ENCODE assay signal across 8 cellular contexts in the genomic region with DNA sequence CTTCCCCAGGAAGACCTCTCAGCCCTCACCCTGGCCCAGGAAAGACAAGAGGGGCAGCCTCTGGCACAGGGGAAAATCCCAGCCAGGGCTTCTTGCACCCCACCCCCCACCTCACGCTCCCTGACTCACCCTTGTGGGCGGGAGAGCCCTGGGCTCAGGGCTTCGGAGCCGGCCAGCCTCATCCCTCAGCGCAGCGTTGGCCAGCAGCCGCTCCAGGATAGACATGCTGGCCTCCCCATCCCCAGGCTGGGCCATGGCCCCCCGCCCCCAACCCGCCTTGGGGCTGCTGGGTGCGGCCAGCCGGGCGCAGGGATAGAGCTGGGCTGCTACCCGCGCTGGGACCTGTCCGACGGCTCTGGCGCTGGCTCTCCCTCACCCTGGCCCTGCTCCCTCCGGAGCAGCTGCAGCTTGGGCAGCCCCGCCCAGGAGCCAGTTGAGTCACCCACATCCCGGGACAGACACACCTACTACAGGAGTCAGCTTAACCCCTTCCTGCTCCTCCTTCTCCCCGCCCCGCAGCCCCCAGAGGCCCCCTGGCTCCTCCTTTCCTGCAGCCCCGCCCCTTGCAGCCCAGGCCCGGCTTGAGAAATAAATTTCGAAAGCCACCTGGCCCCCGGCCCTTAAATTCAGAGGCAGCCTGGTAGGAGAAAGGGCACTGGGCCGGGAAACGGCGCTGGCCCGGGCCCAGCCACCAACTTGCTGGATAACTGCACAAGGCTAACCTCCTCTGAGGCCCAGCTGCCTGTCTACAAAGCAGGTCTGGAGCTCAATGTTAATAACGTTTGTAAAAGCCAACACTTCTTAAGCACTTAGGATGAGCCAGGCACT. TPM values are rescaled to one million over a fixed set of nuclear protein-coding genes. Genes with fewer than 3 reads are reported as not detected.
DNase-seq lines count a peak whose midpoint lies in the region; ATAC-seq, FAIRE-seq and TF ChIP-seq lines count a peak whose summit lies in the region.

No MANE protein-coding gene starts in this region.

- no peak for TF ChIP-seq EP300 in GM12878 (IDR thresholded peaks at IDR 0.05; ENCODE audit: borderline replicate concordance in 1 of 2, control insufficient read depth in 1 of 2, low read depth in 2 of 2, low read length in 2 of 2)
- no peak for TF ChIP-seq EP300 in sigmoid colon (IDR thresholded peaks at IDR 0.05)

- in situ Hi-C loops in GM12878 (cut with MboI) = no loop called here

- H3K27me3 ChIP-seq in DND-41 (ENCODE audit: insufficient read depth, low read length, poor library complexity) (no peaks in the 10 kb centered on the region), GM12878 (replicated peaks in 1 of 2; ENCODE audit: control insufficient read depth in 2 of 2, insufficient read depth in 2 of 2, low read length in 1 of 2) (no peaks in the 10 kb centered on the region), sigmoid colon (no peaks in the 10 kb centered on the region)

- H4K20me1 ChIP-seq in DND-41 (ENCODE audit: insufficient read depth, low read length) (no peaks in the 10 kb centered on the region; the same call in 1 of the 2 replicates), GM12878 (ENCODE audit: control insufficient read depth, insufficient read depth) (no peaks in the 10 kb centered on the region)

- TF ChIP-seq POLR2A in GM12878 (IDR thresholded peaks at IDR 0.05; ENCODE audit: low read depth, low read length) (peak; percentile 53; the same call in 1 of the 2 replicates), sigmoid colon (IDR thresholded peaks at IDR 0.05) (no peak)

- peak overlapping the region; percentile 59; the same call in 1 of the 2 replicates for H2AFZ ChIP-seq in DND-41 (ENCODE audit: low read depth, low read length)
- peak overlapping the region; percentile 63 for H2AFZ ChIP-seq in GM12878 (ENCODE audit: control insufficient read depth, low read depth, low read length)

- peaks cover 7% of the 10 kb centered on the region for H3K36me3 Mint-ChIP-seq in T-cell

- RAD21 ChIA-PET in GM12878 (lab: Charles Lee; ENCODE audit: unreplicated experiment) = interaction anchor here (1.0 to 1.6 kb wide), 2 partner anchors 11 to 147 kb away, joined by 3 read pairs; no protein-coding TSS in a partner anchor

- SMC1A ChIA-PET in GM12878 (lab: Charles Lee; ENCODE audit: uncharacterized antibody, unreplicated experiment) = interaction anchor here (2.6 kb wide), 1 partner anchor 11 kb away, joined by 9 read pairs; no protein-coding TSS in a partner anchor

- H3K27ac ChIP-seq in DND-41 (ENCODE audit: low read length) = peak overlapping the region; percentile 67
- H3K27ac ChIP-seq in GM12878 (ENCODE audit: control insufficient read depth, insufficient read depth) = no peak overlapping the region
- peak overlapping the region; percentile 72 to 91 (median 87) for H3K27ac ChIP-seq in sigmoid colon

- no peaks in the 10 kb centered on the region for H3K79me2 ChIP-seq in DND-41 (ENCODE audit: insufficient read depth, low read length)
- no peaks in the 10 kb centered on the region for H3K79me2 ChIP-seq in GM12878 (ENCODE audit: control insufficient read depth, insufficient read depth, low read length)

- CTCF ChIA-PET in T-cell (lab: Charles Lee) = interaction anchor here in 1 of 2 donors (0.6 kb wide), 1 partner anchor 38 kb away, joined by 4 read pairs; no protein-coding TSS in a partner anchor
- CTCF ChIA-PET in GM12878 (lab: Yijun Ruan, JAX) = interaction anchor here (1.0 to 1.6 kb wide), 3 partner anchors 8 to 34 kb away, joined by 3 to 9 read pairs (median 4); no protein-coding TSS in a partner anchor

- TF ChIP-seq CTCF in DND-41 (IDR thresholded peaks at IDR 0.05; ENCODE audit: borderline replicate concordance, extremely low read depth, low read length, poor library complexity, severe bottlenecking) (no peak), GM12878 (IDR thresholded peaks at IDR 0.05 in 2 of 3, conservative IDR thresholded peaks at IDR 0.05 in 1 of 3; ENCODE audit: control insufficient read depth in 2 of 3, extremely low read depth in 1 of 3, insufficient read depth in 1 of 3, low read depth in 3 of 3, low read length in 3 of 3) (no peak), sigmoid colon (IDR thresholded peaks at IDR 0.05) (no peak)

- H3K36me3 ChIP-seq in DND-41 (ENCODE audit: insufficient read depth, low read length) (peaks cover 42% of the 10 kb centered on the region), GM12878 (ENCODE audit: control insufficient read depth in 2 of 2, insufficient read depth in 2 of 2, low read length in 1 of 2) (peaks cover 1 to 2% of the 10 kb centered on the region in 2 experiments; a peak in 2 of 4 replicates), sigmoid colon (peaks cover 20 to 53% (median 26%) of the 10 kb centered on the region in 4 donors)

- peak; percentile 74 for FAIRE-seq in GM12878 (lab: Jason Lieb, UNC)

- H3K4me2 ChIP-seq in DND-41 (ENCODE audit: insufficient read depth, low read length) (peak overlapping the region; percentile 71), GM12878 (ENCODE audit: control insufficient read depth, insufficient read depth) (peak overlapping the region; percentile 84)

- H3K4me1 Mint-ChIP-seq in T-cell = peaks cover 14% of the 10 kb centered on the region in 3 donors

- POLR2A ChIA-PET in T-cell (lab: Charles Lee) = no interaction called here
- POLR2A ChIA-PET in GM12878 (lab: Charles Lee) = interaction anchor here (1.0 to 2.0 kb wide), 2 partner anchors 10 to 14 kb away, joined by 3 to 8 read pairs; no protein-coding TSS in a partner anchor

- H3K4me3 ChIP-seq in DND-41 (ENCODE audit: low read depth in 1 of 2, low read length in 2 of 2) = peak overlapping the region in 1 of 2 experiments; percentile 47; a peak in 2 of 4 replicates
- peak overlapping the region; percentile 15; the same call in 1 of the 2 replicates for H3K4me3 ChIP-seq in GM12878
- peak overlapping the region; percentile 37 to 53 (median 44) for H3K4me3 ChIP-seq in sigmoid colon

- H3K4me1 ChIP-seq in DND-41 (ENCODE audit: insufficient read depth, low read length) = peaks cover 17% of the 10 kb centered on the region
- peaks cover 5% of the 10 kb centered on the region for H3K4me1 ChIP-seq in GM12878 (ENCODE audit: control insufficient read depth, insufficient read depth, low read length)
- H3K4me1 ChIP-seq in sigmoid colon = peaks cover 0 to 53% (median 44%) of the 10 kb centered on the region in 4 donors

- BruUV-seq in GM12878 (replicated peaks; lab: Mats Ljungman, UMichigan) = no TSS peak

- peak; percentile 93 for DNase-seq in DND-41
- DNase-seq in HuH-7 (ENCODE audit: low spot score) = peak; percentile 97
- peak in 13 of 34 experiments; percentile 12 to 51 (median 27) for DNase-seq in T-cell
- DNase-seq in GM12878 (ENCODE audit: low read depth, low spot score) = peak; percentile 16
- peak in 41 of 51 donors; percentile 22 to 90 (median 58) for DNase-seq in hypothalamus (lab: John Stamatoyannopoulos, UW)
- DNase-seq in sigmoid colon = peak; percentile 98
- DNase-seq in NCI-H187 treated with DMSO at 0.1 percent for 48 hours (lab: John Stamatoyannopoulos, UW) = no peak

- ATAC-seq in DND-41 (ENCODE audit: insufficient read depth, low read depth) (peak; percentile 99), GM21717 (IDR thresholded peaks at IDR 0.05; ENCODE audit: unreplicated experiment) (peak; percentile 98), T-cell (replicated peaks in 1 of 4) (peak; percentile 75 to 85 (median 80)), GM12878 (peak; percentile 94)

- 3% methylated on average over 17 of the region's 31 CpGs for WGBS in GM12878 (ENCODE audit: insufficient coverage, insufficient replicate concordance, low lambda C conversion rate, missing lambda C conversion rate)
- WGBS in sigmoid colon, 2 donors = 1 to 4% methylated on average over 31 of the region's 31 CpGs

- H3K27me3 Mint-ChIP-seq in T-cell = no peaks in the 10 kb centered on the region

- peak overlapping the region in 1 of 2 donors; percentile 28 for H3K27ac Mint-ChIP-seq in T-cell

- no peak for TF ChIP-seq RAD21 in GM12878 (IDR thresholded peaks at IDR 0.05; ENCODE audit: insufficient read depth, low read depth, low read length)

- intact Hi-C loops in GM12878 (cut with micrococcal nuclease; ENCODE audit: unreplicated experiment) (no loop called here), sigmoid colon (cut with DNase I) (no loop called here)

- H3K9ac ChIP-seq in DND-41 (ENCODE audit: low read depth, low read length) = peak overlapping the region; percentile 50
- H3K9ac ChIP-seq in GM12878 (ENCODE audit: control insufficient read depth, insufficient read depth, low read length) = no peak overlapping the region; the same call in 1 of the 2 replicates

- H3K9me3 Mint-ChIP-seq in T-cell = no peaks in the 10 kb centered on the region

- no peaks in the 10 kb centered on the region for H3K9me3 ChIP-seq in DND-41 (ENCODE audit: insufficient read depth, low read length, severe bottlenecking)
- H3K9me3 ChIP-seq in GM12878 (replicated peaks; ENCODE audit: control insufficient read depth, insufficient read depth, low read length) = no peaks in the 10 kb centered on the region
- no peaks in the 10 kb centered on the region for H3K9me3 ChIP-seq in sigmoid colon

- H3K4me3 Mint-ChIP-seq in T-cell = peak overlapping the region; percentile 43 to 60 (median 46)

RNA-seq across cellular contexts. Expression of a gene that starts 13.4 kb away (rescaled TPM):
- total RNA-seq in T-cell = 10 to 100 TPM; 13.9 to 22.9 (median 18.9) TPM
- 26.1 and 29.2 TPM in 2 replicates for total RNA-seq in GM12878 (2013; cell fraction: nucleolus; rRNA removed)
- 4.8 and 5.6 TPM in 2 replicates for total RNA-seq in GM12878 (2014; rRNA removed)
- total RNA-seq in GM12878 (2014; rRNA removed; fragmentation: Illumina TruSeq; extraction: Trizol) = 2.2 and 3.1 TPM in 2 replicates
- total RNA-seq in GM12878 (2021) = 12.5 and 15.8 TPM in 2 replicates
- polyA plus RNA-seq in GM12878 (2011; ENCODE audit: low read depth) = 6.7 TPM
- 3.5 and 4.4 TPM in 2 replicates for polyA plus RNA-seq in GM12878 (2011; rRNA removed)
- 3.9 and 5.5 TPM in 2 replicates for polyA plus RNA-seq in GM12878 (2011; cell fraction: cytosol; rRNA removed)
- 16.4 and 20.4 TPM in 2 replicates for polyA plus RNA-seq in GM12878 (2011; cell fraction: nucleus; rRNA removed)
- polyA plus RNA-seq in GM12878 (2012) = 8.7 and 9.5 TPM in 2 replicates
- polyA plus RNA-seq in GM12878 (2014; fragmentation: Illumina TruSeq; extraction: Trizol) = 4.9 and 7.3 TPM in 2 replicates
- polyA plus RNA-seq in GM12878 (2014; fragmentation: Nextera tagmentation; extraction: Ambion mirVana) = under 1 TPM; 0.26 to 0.47 TPM
- 5.2 and 6.8 TPM in 2 replicates for polyA plus RNA-seq in GM12878 (2014; rRNA removed)
- polyA plus RNA-seq in GM12878 (2016; fragmentation: Nextera tagmentation; extraction: Ambion mirVana) = 1 to 10 TPM; 2.1 to 4.1 TPM
- 6.2 and 10.0 TPM in 2 replicates for polyA minus RNA-seq in GM12878 (2011; rRNA and poly(A)+ RNA removed)
- polyA minus RNA-seq in GM12878 (2011; cell fraction: cytosol; rRNA and poly(A)+ RNA removed) = 4.8 and 5.5 TPM in 2 replicates
- polyA minus RNA-seq in GM12878 (2011; cell fraction: nucleus; rRNA and poly(A)+ RNA removed) = 1.8 and 4.4 TPM in 2 replicates
- 10 to 100 TPM; 26.4 to 51.2 (median 37.8) TPM for total RNA-seq in sigmoid colon
- 100 to 1,000 TPM in 1 of 3 donors, 10 to 100 TPM in 2; 43.8 to 133 (median 68.4) TPM for polyA plus RNA-seq in sigmoid colon

RNA-seq across cellular contexts. Expression of a gene that starts 24.4 kb away (rescaled TPM):
- total RNA-seq in T-cell (10 to 100 TPM; 50.2 to 78.1 (median 75.7) TPM), GM12878 (2014; rRNA removed) (130 and 132 TPM in 2 replicates), GM12878 (2014; rRNA removed; fragmentation: Illumina TruSeq; extraction: Trizol) (188 and 207 TPM in 2 replicates), GM12878 (2021) (174 and 183 TPM in 2 replicates), sigmoid colon (10 to 100 TPM; 51.4 to 61.1 (median 56.5) TPM)
- 23.8 and 30.4 TPM in 2 replicates for total RNA-seq in GM12878 (2013; cell fraction: nucleolus; rRNA removed)
- polyA plus RNA-seq in GM12878 (2011; ENCODE audit: low read depth) = 84.5 TPM
- polyA plus RNA-seq in GM12878 (2011; rRNA removed) (135 and 217 TPM in 2 replicates), GM12878 (2014; fragmentation: Illumina TruSeq; extraction: Trizol) (279 and 333 TPM in 2 replicates), GM12878 (2014; fragmentation: Nextera tagmentation; extraction: Ambion mirVana) (100 to 1,000 TPM in 1 of 2 experiments, 10 to 100 TPM in 1; 74.3 to 119 TPM), GM12878 (2014; rRNA removed) (143 and 145 TPM in 2 replicates), GM12878 (2016; fragmentation: Nextera tagmentation; extraction: Ambion mirVana) (10 to 100 TPM; 73.6 to 79.6 TPM), sigmoid colon (10 to 100 TPM; 30.5 to 91.3 (median 39.6) TPM)
- 273 and 353 TPM in 2 replicates for polyA plus RNA-seq in GM12878 (2011; cell fraction: cytosol; rRNA removed)
- 125 and 155 TPM in 2 replicates for polyA plus RNA-seq in GM12878 (2011; cell fraction: nucleus; rRNA removed)
- polyA plus RNA-seq in GM12878 (2012) = 96.1 and 99.1 TPM in 2 replicates
- 215 and 222 TPM in 2 replicates for polyA minus RNA-seq in GM12878 (2011; rRNA and poly(A)+ RNA removed)
- polyA minus RNA-seq in GM12878 (2011; cell fraction: cytosol; rRNA and poly(A)+ RNA removed) = 62.8 and 96.7 TPM in 2 replicates
- polyA minus RNA-seq in GM12878 (2011; cell fraction: nucleus; rRNA and poly(A)+ RNA removed) = 25.4 and 36.8 TPM in 2 replicates

RNA-seq across cellular contexts. Expression of a gene that starts 26.8 kb away (rescaled TPM):
- total RNA-seq in T-cell = not detected
- total RNA-seq in GM12878 (2013; cell fraction: nucleolus; rRNA removed) = not detected in 2 replicates
- not detected in 2 replicates for total RNA-seq in GM12878 (2014; rRNA removed)
- not detected in 2 replicates for total RNA-seq in GM12878 (2014; rRNA removed; fragmentation: Illumina TruSeq; extraction: Trizol)
- not detected in 2 replicates for total RNA-seq in GM12878 (2021)
- not detected for polyA plus RNA-seq in GM12878 (2011; ENCODE audit: low read depth)
- polyA plus RNA-seq in GM12878 (2011; rRNA removed) = 0.05 TPM in 1 of 2 replicates, not detected in the other
- 0.03 TPM in 2 replicates for polyA plus RNA-seq in GM12878 (2011; cell fraction: cytosol; rRNA removed)
- polyA plus RNA-seq in GM12878 (2011; cell fraction: nucleus; rRNA removed) = 0.07 TPM in 1 of 2 replicates, not detected in the other
- polyA plus RNA-seq in GM12878 (2012) = not detected in 2 replicates
- polyA plus RNA-seq in GM12878 (2014; fragmentation: Illumina TruSeq; extraction: Trizol) = not detected in 2 replicates
- polyA plus RNA-seq in GM12878 (2014; fragmentation: Nextera tagmentation; extraction: Ambion mirVana) = not detected
- polyA plus RNA-seq in GM12878 (2014; rRNA removed) = 0.12 TPM in 1 of 2 replicates, not detected in the other
- polyA plus RNA-seq in GM12878 (2016; fragmentation: Nextera tagmentation; extraction: Ambion mirVana) = not detected
- polyA minus RNA-seq in GM12878 (2011; rRNA and poly(A)+ RNA removed) = not detected in 2 replicates
- polyA minus RNA-seq in GM12878 (2011; cell fraction: cytosol; rRNA and poly(A)+ RNA removed) = not detected in 2 replicates
- polyA minus RNA-seq in GM12878 (2011; cell fraction: nucleus; rRNA and poly(A)+ RNA removed) = not detected in 2 replicates
- under 1 TPM in 1 of 4 donors, not detected in 3; 0.36 TPM for total RNA-seq in sigmoid colon
- under 1 TPM in 1 of 3 donors, not detected in 2; 0.07 TPM for polyA plus RNA-seq in sigmoid colon
